In the genomic region with DNA sequence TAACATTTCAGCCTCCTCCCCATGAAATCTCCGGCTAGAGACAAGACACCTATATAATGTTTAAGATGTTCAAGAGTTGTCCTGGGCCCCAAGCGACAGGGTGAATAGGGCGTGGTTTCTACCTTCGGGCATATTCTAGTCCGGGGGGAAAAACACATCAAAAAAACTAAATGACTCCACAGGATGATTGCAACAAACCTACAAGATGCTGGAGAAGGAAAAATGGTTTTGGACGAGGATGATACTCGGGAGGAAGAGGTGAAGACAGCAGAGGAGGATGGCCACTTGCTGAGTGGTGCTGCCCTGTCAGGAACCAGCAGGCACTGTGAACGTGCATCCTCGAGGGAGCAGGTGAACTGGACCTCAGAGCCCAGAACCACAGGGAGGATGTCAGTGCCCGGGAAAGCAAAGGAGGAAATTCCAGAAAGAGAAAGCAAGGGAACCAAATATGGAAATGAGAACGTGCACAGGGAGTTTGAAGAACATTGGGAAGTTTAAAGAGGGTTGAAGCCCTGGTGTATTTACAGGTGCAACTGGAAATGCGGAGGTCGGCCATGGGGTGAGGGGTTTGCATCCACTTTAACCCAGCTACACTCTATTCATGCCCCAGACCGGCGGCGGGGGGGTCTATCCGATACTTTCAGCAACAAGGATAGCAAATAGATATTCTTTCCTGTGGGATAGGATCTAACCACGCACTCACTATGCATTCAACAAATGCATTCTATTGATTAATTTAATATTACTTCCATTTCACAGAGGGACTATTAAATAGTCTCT, we compare ENCODE assay signal across 1 cellular context.
TF ChIP-seq lines count a peak whose summit lies in the region.

No MANE protein-coding gene starts in this region.

TF ChIP-seq in SK-N-SH, 30 proteins besides CTCF, POLR2A, EP300 and RAD21 (continued from another document):
- TF ChIP-seq, protein P1, sequence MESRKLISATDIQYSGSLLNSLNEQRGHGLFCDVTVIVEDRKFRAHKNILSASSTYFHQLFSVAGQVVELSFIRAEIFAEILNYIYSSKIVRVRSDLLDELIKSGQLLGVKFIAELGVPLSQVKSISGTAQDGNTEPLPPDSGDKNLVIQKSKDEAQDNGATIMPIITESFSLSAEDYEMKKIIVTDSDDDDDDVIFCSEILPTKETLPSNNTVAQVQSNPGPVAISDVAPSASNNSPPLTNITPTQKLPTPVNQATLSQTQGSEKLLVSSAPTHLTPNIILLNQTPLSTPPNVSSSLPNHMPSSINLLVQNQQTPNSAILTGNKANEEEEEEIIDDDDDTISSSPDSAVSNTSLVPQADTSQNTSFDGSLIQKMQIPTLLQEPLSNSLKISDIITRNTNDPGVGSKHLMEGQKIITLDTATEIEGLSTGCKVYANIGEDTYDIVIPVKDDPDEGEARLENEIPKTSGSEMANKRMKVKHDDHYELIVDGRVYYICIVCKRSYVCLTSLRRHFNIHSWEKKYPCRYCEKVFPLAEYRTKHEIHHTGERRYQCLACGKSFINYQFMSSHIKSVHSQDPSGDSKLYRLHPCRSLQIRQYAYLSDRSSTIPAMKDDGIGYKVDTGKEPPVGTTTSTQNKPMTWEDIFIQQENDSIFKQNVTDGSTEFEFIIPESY (IDR thresholded peaks at IDR 0.05; ENCODE audit: borderline replicate concordance, low read depth), result no peak
- TF ChIP-seq MXI1 (IDR thresholded peaks at IDR 0.05; ENCODE audit: low read depth, low read length) (no peak), RXRA (IDR thresholded peaks at IDR 0.05; ENCODE audit: borderline replicate concordance, low read depth) (no peak), RFX5 (IDR thresholded peaks at IDR 0.05; ENCODE audit: low read length) (no peak), CHD2 (IDR thresholded peaks at IDR 0.05; ENCODE audit: low read length, partially characterized antibody) (no peak), NRF1 (IDR thresholded peaks at IDR 0.05; ENCODE audit: low read depth, low read length) (no peak), SMC3 (IDR thresholded peaks at IDR 0.05; ENCODE audit: low read depth, low read length) (no peak), TCF12 (IDR thresholded peaks at IDR 0.05) (no peak)
- TF ChIP-seq, protein P2, sequence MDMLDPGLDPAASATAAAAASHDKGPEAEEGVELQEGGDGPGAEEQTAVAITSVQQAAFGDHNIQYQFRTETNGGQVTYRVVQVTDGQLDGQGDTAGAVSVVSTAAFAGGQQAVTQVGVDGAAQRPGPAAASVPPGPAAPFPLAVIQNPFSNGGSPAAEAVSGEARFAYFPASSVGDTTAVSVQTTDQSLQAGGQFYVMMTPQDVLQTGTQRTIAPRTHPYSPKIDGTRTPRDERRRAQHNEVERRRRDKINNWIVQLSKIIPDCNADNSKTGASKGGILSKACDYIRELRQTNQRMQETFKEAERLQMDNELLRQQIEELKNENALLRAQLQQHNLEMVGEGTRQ (IDR thresholded peaks at IDR 0.05; ENCODE audit: borderline replicate concordance, low read depth, low read length), result no peak
TF ChIP-seq in SK-N-SH: peak in this region for 0.
